17 cellular contexts compared by ENCODE assay signal in the genomic region with DNA sequence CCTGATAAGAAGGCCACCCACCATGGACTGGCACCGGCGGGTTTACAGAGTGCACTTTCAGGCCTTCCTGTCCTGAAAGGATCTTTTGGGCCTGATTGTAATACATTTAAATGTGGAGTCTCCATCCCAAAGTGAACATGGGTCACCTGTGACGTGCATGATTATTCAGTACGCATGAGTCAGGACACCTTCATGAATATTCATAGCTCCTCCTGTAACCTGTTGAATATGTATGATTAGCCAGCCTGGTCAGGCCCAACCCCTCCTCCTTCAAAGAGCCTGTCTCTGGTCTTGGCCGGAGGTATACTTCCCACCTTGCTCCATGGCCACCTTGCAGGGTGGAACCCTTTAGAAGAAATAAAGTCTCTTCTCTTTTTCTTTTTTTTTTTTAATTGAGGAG.
DNase-seq lines count a peak whose midpoint lies in the region; ATAC-seq and TF ChIP-seq lines count a peak whose summit lies in the region.
"Had no signal": no experiment of that assay in that cellular context is flagged by ENCODE, and none has a peak within 500 bp of the region (broad histone marks: within the 10 kb centered on the region; RNA-seq: fewer than 3 reads in every experiment).

No MANE protein-coding gene starts in this region.

- H3K27ac Mint-ChIP-seq in WTC11 (peak overlapping the region; percentile 17; the same call in 1 of the 2 replicates), endodermal cell (peak overlapping the region; percentile 75)
- H3K27ac Mint-ChIP-seq in activated T-helper 2 cell treated with anti-CD3 and anti-CD28 coated beads, Interferon-gamma antibody, Interleukin-2, Interleukin-4, amounts not matched to agents 10 μg/mL and 5 μg/mL and 100 μg/mL, durations not matched to agents 14 hours and 24 hours and 36 hours, result no peak overlapping the region
- H3K27ac Mint-ChIP-seq: B cell; CD4-positive, alpha-beta T cell had no signal

- WGBS in endodermal cell (ENCODE audit: insufficient coverage in 1 of 2, insufficient read length in 1 of 2), 2 experiments, result 82 to 91% methylated on average over 3 to 5 of the region's 5 CpGs
- whole genome bisulfite sequencing in trophoblast cell (ENCODE audit: extremely low coverage, insufficient coverage, insufficient read length), result no CpG with 5 or more reads among the region's 5 CpGs

- no peak overlapping the region for H3K14ac ChIP-seq in trophoblast cell (ENCODE audit: low read length)

- H3K79me1 ChIP-seq in trophoblast cell (ENCODE audit: low read length), result no peaks in the 10 kb centered on the region

- no peak overlapping the region for H3K4me3 Mint-ChIP-seq in WTC11
- H3K4me3 Mint-ChIP-seq in endodermal cell, result no peak overlapping the region
- no peak overlapping the region for H3K4me3 Mint-ChIP-seq in activated T-helper 2 cell treated with anti-CD3 and anti-CD28 coated beads, Interferon-gamma antibody, Interleukin-2, Interleukin-4, amounts not matched to agents 10 μg/mL and 5 μg/mL and 100 μg/mL, durations not matched to agents 14 hours and 24 hours and 36 hours (ENCODE audit: low read depth)
- H3K4me3 Mint-ChIP-seq: B cell; CD4-positive, alpha-beta T cell had no signal

- no peak overlapping the region for H4K8ac ChIP-seq in trophoblast cell (ENCODE audit: low read depth, low read length)

- H3K27me3 Mint-ChIP-seq in WTC11 (ENCODE audit: low read depth), result no peaks in the 10 kb centered on the region; the same call in 1 of the 2 replicates
- no peaks in the 10 kb centered on the region for H3K27me3 Mint-ChIP-seq in endodermal cell (ENCODE audit: insufficient read depth)
- no peaks in the 10 kb centered on the region for H3K27me3 Mint-ChIP-seq in activated T-helper 2 cell treated with anti-CD3 and anti-CD28 coated beads, Interferon-gamma antibody, Interleukin-2, Interleukin-4, amounts not matched to agents 10 μg/mL and 5 μg/mL and 100 μg/mL, durations not matched to agents 14 hours and 24 hours and 36 hours (ENCODE audit: low read depth)

- H3K27ac ChIP-seq in endodermal cell (ENCODE audit: low read depth, low read length) (no peak overlapping the region), trophoblast cell (ENCODE audit: low read depth, low read length) (no peak overlapping the region)
- H3K27ac ChIP-seq: HL-60 had no signal

- no peak overlapping the region for H2AK5ac ChIP-seq in trophoblast cell (ENCODE audit: low read length)

- POLR2A ChIA-PET in WTC11 (lab: Charles Lee), result interaction anchor here (0.9 kb wide), 1 partner anchor 80 kb away, joined by 4 read pairs; no protein-coding TSS in a partner anchor

- H2AFZ ChIP-seq in trophoblast cell (ENCODE audit: insufficient read depth, low read length, poor library complexity), result no peak overlapping the region

- no peak for TF ChIP-seq CTCF in WTC11 (IDR thresholded peaks at IDR 0.05)
- TF ChIP-seq CTCF in endodermal cell (conservative IDR thresholded peaks at IDR 0.05), result no peak

- H4K12ac ChIP-seq in trophoblast cell (ENCODE audit: low read depth, low read length), result no peak overlapping the region

- H3K4me1 Mint-ChIP-seq in WTC11 (peaks cover 30% of the 10 kb centered on the region), endodermal cell (peaks cover 52% of the 10 kb centered on the region)
- H3K4me1 Mint-ChIP-seq in activated T-helper 2 cell treated with anti-CD3 and anti-CD28 coated beads, Interferon-gamma antibody, Interleukin-2, Interleukin-4, amounts not matched to agents 10 μg/mL and 5 μg/mL and 100 μg/mL, durations not matched to agents 14 hours and 24 hours and 36 hours (ENCODE audit: low read depth), result peaks cover 7% of the 10 kb centered on the region
- H3K4me1 Mint-ChIP-seq: B cell had no signal

- no peak overlapping the region for H3K23ac ChIP-seq in trophoblast cell (ENCODE audit: low read length)

- CTCF ChIA-PET in WTC11 (lab: Charles Lee), result interaction anchor here (1.2 to 2.5 kb wide), 4 partner anchors 8 to 267 kb away, joined by 4 to 8 read pairs (median 6); no protein-coding TSS in a partner anchor

- H3K4me1 ChIP-seq in endodermal cell (ENCODE audit: control insufficient read depth, insufficient read depth, low read length) (peaks cover 12% of the 10 kb centered on the region), trophoblast cell (ENCODE audit: control insufficient read depth in 1 of 2, insufficient read depth in 2 of 2, low read length in 2 of 2) (no peaks in the 10 kb centered on the region)

- H3K79me2 ChIP-seq in trophoblast cell (ENCODE audit: control insufficient read depth, insufficient read depth, low read length, poor library complexity), result no peaks in the 10 kb centered on the region

- H3K36me3 Mint-ChIP-seq in WTC11, result no peaks in the 10 kb centered on the region
- no peaks in the 10 kb centered on the region for H3K36me3 Mint-ChIP-seq in endodermal cell (ENCODE audit: low read depth)
- no peaks in the 10 kb centered on the region for H3K36me3 Mint-ChIP-seq in activated T-helper 2 cell treated with anti-CD3 and anti-CD28 coated beads, Interferon-gamma antibody, Interleukin-2, Interleukin-4, amounts not matched to agents 10 μg/mL and 5 μg/mL and 100 μg/mL, durations not matched to agents 14 hours and 24 hours and 36 hours (ENCODE audit: low read depth)

- no peaks in the 10 kb centered on the region for H3K9me3 ChIP-seq in endodermal cell (ENCODE audit: control insufficient read depth, low read length)
- H3K9me3 ChIP-seq in trophoblast cell (ENCODE audit: insufficient read depth, low read depth, low read length), result no peaks in the 10 kb centered on the region

- H2BK5ac ChIP-seq in trophoblast cell (ENCODE audit: low read depth, low read length, poor library complexity), result no peak overlapping the region

- H2BK120ac ChIP-seq in trophoblast cell (ENCODE audit: insufficient read depth, low read length, poor library complexity), result no peak overlapping the region

- H3K9ac ChIP-seq in endodermal cell (ENCODE audit: extremely low read depth, low read length, poor library complexity, severe bottlenecking), result no peak overlapping the region
- no peak overlapping the region for H3K9ac ChIP-seq in trophoblast cell (ENCODE audit: low read length)

- no peak overlapping the region for H3K4me2 ChIP-seq in trophoblast cell (ENCODE audit: low read length)

- intact Hi-C loops in activated T-helper 2 cell treated with anti-CD3 and anti-CD28 coated beads, Interferon-gamma antibody, Interleukin-2, Interleukin-4, amounts not matched to agents 10 μg/mL and 5 μg/mL and 100 μg/mL, durations not matched to agents 14 hours and 24 hours and 36 hours (cut with micrococcal nuclease), result no loop called here

- H3K9me3 Mint-ChIP-seq in WTC11 (no peaks in the 10 kb centered on the region), endodermal cell (no peaks in the 10 kb centered on the region)
- H3K9me3 Mint-ChIP-seq in activated T-helper 2 cell treated with anti-CD3 and anti-CD28 coated beads, Interferon-gamma antibody, Interleukin-2, Interleukin-4, amounts not matched to agents 10 μg/mL and 5 μg/mL and 100 μg/mL, durations not matched to agents 14 hours and 24 hours and 36 hours, result no peaks in the 10 kb centered on the region
- H3K9me3 Mint-ChIP-seq: CD4-positive, alpha-beta T cell had no signal

- no peak overlapping the region for H3K4me3 ChIP-seq in H7 (ENCODE audit: insufficient read depth, low read depth, low read length)
- no peak overlapping the region for H3K4me3 ChIP-seq in endodermal cell (ENCODE audit: low read length)
- H3K4me3 ChIP-seq in trophoblast cell (ENCODE audit: low read depth, low read length), result peak overlapping the region; percentile 28

- no peaks in the 10 kb centered on the region for H3K27me3 ChIP-seq in H7 (ENCODE audit: control insufficient read depth, insufficient read depth, low read length)
- H3K27me3 ChIP-seq in endodermal cell (ENCODE audit: control insufficient read depth, insufficient read depth, low read length, poor library complexity, severe bottlenecking), result no peaks in the 10 kb centered on the region
- no peaks in the 10 kb centered on the region for H3K27me3 ChIP-seq in trophoblast cell (ENCODE audit: insufficient read depth, low read length)

- DNase-seq in H7 (peak; percentile 59), WTC11 (ENCODE audit: low spot score) (no peak), endodermal cell (peak; percentile 70), trophoblast cell (no peak), SIG-M5 (lab: John Stamatoyannopoulos, UW) (no peak), LoVo (ENCODE audit: low spot score) (no peak)
- no peak for DNase-seq in activated T-helper 2 cell treated with anti-CD3 and anti-CD28 coated beads, Interferon-gamma antibody, Interleukin-2, Interleukin-4, amounts not matched to agents 10 μg/mL and 5 μg/mL and 100 μg/mL, durations not matched to agents 14 hours and 24 hours and 36 hours (ENCODE audit: low spot score)
- DNase-seq: C1 segment of cervical spinal cord; Calu3; CD4-positive, alpha-beta T cell; DMS153; EL; GDM1; GOT3; HCEC 1CT had no signal

- no peak overlapping the region for H3K18ac ChIP-seq in trophoblast cell (ENCODE audit: low read length)

- H2BK12ac ChIP-seq in trophoblast cell (ENCODE audit: low read length), result no peak overlapping the region

- peak; percentile 72 for ATAC-seq in WTC11

- H3K36me3 ChIP-seq in H7 (replicated peaks; ENCODE audit: control insufficient read depth, insufficient read depth, low read length), result no peaks in the 10 kb centered on the region
- no peaks in the 10 kb centered on the region for H3K36me3 ChIP-seq in endodermal cell (ENCODE audit: control insufficient read depth, insufficient read depth, low read length)
- H3K36me3 ChIP-seq in trophoblast cell (ENCODE audit: control insufficient read depth in 1 of 2, insufficient read depth in 2 of 2, low read length in 2 of 2), result no peaks in the 10 kb centered on the region

- H4K91ac ChIP-seq in trophoblast cell (ENCODE audit: low read depth, low read length), result no peak overlapping the region

- no peak overlapping the region for H3K4ac ChIP-seq in trophoblast cell (ENCODE audit: low read depth, low read length)

TF ChIP-seq in WTC11, 78 proteins besides CTCF, POLR2A, EP300 and RAD21 (continues in another document):
- TF ChIP-seq, protein P1, sequence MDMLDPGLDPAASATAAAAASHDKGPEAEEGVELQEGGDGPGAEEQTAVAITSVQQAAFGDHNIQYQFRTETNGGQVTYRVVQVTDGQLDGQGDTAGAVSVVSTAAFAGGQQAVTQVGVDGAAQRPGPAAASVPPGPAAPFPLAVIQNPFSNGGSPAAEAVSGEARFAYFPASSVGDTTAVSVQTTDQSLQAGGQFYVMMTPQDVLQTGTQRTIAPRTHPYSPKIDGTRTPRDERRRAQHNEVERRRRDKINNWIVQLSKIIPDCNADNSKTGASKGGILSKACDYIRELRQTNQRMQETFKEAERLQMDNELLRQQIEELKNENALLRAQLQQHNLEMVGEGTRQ (CRISPR knock-in tag; IDR thresholded peaks at IDR 0.05), result no peak
- TF ChIP-seq ZNF396 (CRISPR knock-in tag; IDR thresholded peaks at IDR 0.05; ENCODE audit: borderline replicate concordance), result no peak

Comparison
In these comparisons a context has a peak if more than half of its experiments do, and no peak if none do; other contexts are left out.
1. DNase-seq: peak in H7 (single experiment) and endodermal cell (single experiment); none in WTC11 (single experiment), trophoblast cell (0 of 2), SIG-M5 (single experiment), LoVo (single experiment) and activated T-helper 2 cell treated with anti-CD3 and anti-CD28 coated beads, Interferon-gamma antibody, Interleukin-2, Interleukin-4, amounts not matched to agents 10 μg/mL and 5 μg/mL and 100 μg/mL, durations not matched to agents 14 hours and 24 hours and 36 hours (single experiment).